Comparison of ENCODE assay signal across 13 cellular contexts in the genomic region with DNA sequence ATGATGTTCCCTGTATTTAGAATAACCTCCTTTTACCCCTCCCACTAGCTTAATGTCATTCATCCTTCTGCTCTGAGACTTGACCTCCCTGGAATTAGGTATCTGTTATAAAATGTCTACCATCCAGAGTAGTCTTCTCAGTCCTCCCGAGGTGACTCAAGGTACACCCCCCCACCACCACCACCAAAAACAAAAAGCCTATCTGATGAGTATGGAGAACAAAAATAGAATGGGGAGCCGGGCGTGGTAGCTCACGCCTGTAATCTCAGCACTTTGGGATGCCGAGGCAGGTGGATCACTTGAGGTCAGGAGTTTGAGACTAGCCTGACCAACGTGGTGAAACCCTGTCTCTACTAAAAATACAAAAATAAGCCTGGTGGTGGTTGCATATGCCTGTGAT. TPM values are rescaled to one million over a fixed set of nuclear protein-coding genes. Genes with fewer than 3 reads are reported as not detected.
"Had no signal": no experiment of that assay in that cellular context is flagged by ENCODE, and none has a peak within 500 bp of the region (broad histone marks: within the 10 kb centered on the region; RNA-seq: fewer than 3 reads in every experiment).

No MANE protein-coding gene starts in this region.

RNA-seq across cellular contexts. Expression of gene NPNT, which starts 46.9 kb away (rescaled TPM):
- total RNA-seq: activated B cell treated with CpG ODN at 0.5 μM for 24 hours; activated CD4-positive, alpha-beta memory T cell treated with anti-CD3 and anti-CD28 coated beads for 36 hours; activated CD4-positive, alpha-beta memory T cell treated with anti-CD3 and anti-CD28 coated beads, Interleukin-2, amount 10 ng/mL, durations not matched to agents 7 days and 5 days; activated CD4-positive, alpha-beta T cell treated with anti-CD3 and anti-CD28 coated beads for 36 hours; activated CD4-positive, alpha-beta T cell treated with anti-CD3 and anti-CD28 coated beads, Interleukin-2, amount 10 ng/mL, durations not matched to agents 24 days and 14 days; activated CD4-positive, alpha-beta T cell treated with anti-CD3 and anti-CD28 coated beads, Interleukin-2, amount 10 ng/mL, durations not matched to agents 7 days and 5 days; activated CD8-positive, alpha-beta memory T cell treated with anti-CD3 and anti-CD28 coated beads for 36 hours; activated CD8-positive, alpha-beta memory T cell treated with anti-CD3 and anti-CD28 coated beads, Interleukin-2, amount 10 ng/mL, durations not matched to agents 7 days and 5 days; activated CD8-positive, alpha-beta T cell treated with anti-CD3 and anti-CD28 coated beads for 36 hours; activated CD8-positive, alpha-beta T cell treated with anti-CD3 and anti-CD28 coated beads, Interleukin-2, amount 10 ng/mL, durations not matched to agents 7 days and 5 days; T-helper 1 cell treated with Interleukin-12 subunit alpha and Interleukin-12 subunit beta and Interleukin-4 antibody, amounts not matched to agents 30 ng/mL and 1 ng/mL, for 36 hours; T-helper 17 cell; T-helper 2 cell treated with Interferon-gamma antibody and Interleukin-4, amounts not matched to agents 100 ng/mL and 5 ng/mL, for 36 hours had no signal
